ENCODE assay signal across 7 cellular contexts in genomic region chr1:40388456-40389233, GRCh38. TPM values are rescaled to one million over a fixed set of nuclear protein-coding genes. Genes with fewer than 3 reads are reported as not detected.
DNase-seq lines count a peak whose midpoint lies in the region; ATAC-seq and TF ChIP-seq lines count a peak whose summit lies in the region.
"Not testable (repeated sequence)": the region's sequence is repeated elsewhere in the genome, so short reads cannot be mapped to it uniquely, and the experiment has no call there.

No MANE protein-coding gene starts in this region.

- TF ChIP-seq EP300 in stomach (IDR thresholded peaks at IDR 0.05) = not testable (repeated sequence)

- H3K4me1 ChIP-seq in Peyer's patch (peaks cover 5 to 65% (median 41%) of the 10 kb centered on the region in 4 donors), right lobe of liver (peaks cover 0 to 91% (median 42%) of the 10 kb centered on the region in 4 donors), neural progenitor cell (peaks cover 31% of the 10 kb centered on the region), stomach (peaks cover 84 to 99% (median 95%) of the 10 kb centered on the region in 4 donors)

- H3K4me3 ChIP-seq in Peyer's patch = peak overlapping the region in 3 of 4 donors; percentile 13 to 30 (median 24)
- H3K4me3 ChIP-seq in right lobe of liver = peak overlapping the region in 2 of 3 donors; percentile 3 to 10
- not testable (repeated sequence) for H3K4me3 ChIP-seq in neural progenitor cell
- H3K4me3 ChIP-seq in stomach = peak overlapping the region in 1 of 4 donors; percentile 7

- not testable (repeated sequence) for H3K36me3 ChIP-seq in Peyer's patch, right lobe of liver, neural progenitor cell, stomach

- H3K27me3 Mint-ChIP-seq in activated CD8-positive, alpha-beta T cell treated with anti-CD3 and anti-CD28 coated beads for 36 hours; activated naive CD4-positive, alpha-beta T cell treated with anti-CD3 and anti-CD28 coated beads, Interleukin-2, amount 50 U/mL, for 24 hours; neural progenitor cell (ENCODE audit: insufficient read depth, low read depth): not testable (repeated sequence)

- H3K79me2 ChIP-seq in neural progenitor cell (ENCODE audit: low read depth) = not testable (repeated sequence)

- POLR2A ChIA-PET in activated CD8-positive, alpha-beta T cell treated with anti-CD3 and anti-CD28 coated beads for 36 hours (lab: Charles Lee) = interaction anchor here (0.5 to 16.6 kb wide), 10 partner anchors 4 to 73 kb away, joined by 3 to 278 read pairs (median 6); partner anchors contain the start of gene ZFP69B

- 90% methylated on average over 22 of the region's 28 CpGs for WGBS in right lobe of liver (ENCODE audit: insufficient coverage, low coverage, low lambda C conversion rate, missing lambda C conversion rate)
- WGBS in stomach, 5 donors = 78 to 89% (median 85%) methylated on average over 28 of the region's 28 CpGs

- not testable (repeated sequence) for H3K9me3 ChIP-seq in Peyer's patch; right lobe of liver; neural progenitor cell (ENCODE audit: low read depth); stomach

- H2AFZ ChIP-seq in neural progenitor cell (replicated peaks) = not testable (repeated sequence)

- H4K20me1 ChIP-seq in neural progenitor cell (ENCODE audit: low read depth) = not testable (repeated sequence)

- TF ChIP-seq CTCF in Peyer's patch (IDR thresholded peaks at IDR 0.05); activated CD8-positive, alpha-beta T cell treated with anti-CD3 and anti-CD28 coated beads for 36 hours (IDR thresholded peaks at IDR 0.05); right lobe of liver (IDR thresholded peaks at IDR 0.05); neural progenitor cell (IDR thresholded peaks at IDR 0.05); stomach (IDR thresholded peaks at IDR 0.05): not testable (repeated sequence)

- H3K27me3 ChIP-seq in Peyer's patch, right lobe of liver, neural progenitor cell, stomach: not testable (repeated sequence)

- H3F3A ChIP-seq in neural progenitor cell (ENCODE audit: low read depth) = peaks cover 15% of the 10 kb centered on the region

- peak in 1 of 3 donors; percentile 69 for DNase-seq in Peyer's patch
- DNase-seq in activated CD8-positive, alpha-beta T cell treated with anti-CD3 and anti-CD28 coated beads for 36 hours = peak; percentile 60
- peak; percentile 19 for DNase-seq in effector CD8-positive, alpha-beta T cell (lab: John Stamatoyannopoulos, UW)
- DNase-seq in right lobe of liver; neural progenitor cell (ENCODE audit: low spot score); stomach: not testable (repeated sequence)

- not testable (repeated sequence) for ATAC-seq in activated CD8-positive, alpha-beta T cell treated with anti-CD3 and anti-CD28 coated beads for 36 hours; right lobe of liver

- peak overlapping the region; percentile 83 for H3K4me3 Mint-ChIP-seq in activated CD8-positive, alpha-beta T cell treated with anti-CD3 and anti-CD28 coated beads for 36 hours
- peak overlapping the region; percentile 86 for H3K4me3 Mint-ChIP-seq in activated naive CD4-positive, alpha-beta T cell treated with anti-CD3 and anti-CD28 coated beads, Interleukin-2, amount 50 U/mL, for 24 hours
- not testable (repeated sequence) for H3K4me3 Mint-ChIP-seq in neural progenitor cell

- H3K36me3 Mint-ChIP-seq in activated CD8-positive, alpha-beta T cell treated with anti-CD3 and anti-CD28 coated beads for 36 hours (ENCODE audit: low read depth) = peaks cover 65% of the 10 kb centered on the region
- peaks cover 23% of the 10 kb centered on the region for H3K36me3 Mint-ChIP-seq in activated naive CD4-positive, alpha-beta T cell treated with anti-CD3 and anti-CD28 coated beads, Interleukin-2, amount 50 U/mL, for 24 hours
- peaks cover 14% of the 10 kb centered on the region for H3K36me3 Mint-ChIP-seq in neural progenitor cell

- CTCF ChIA-PET in activated CD8-positive, alpha-beta T cell treated with anti-CD3 and anti-CD28 coated beads for 36 hours (lab: Charles Lee) = interaction anchor here (0.8 to 3.8 kb wide), 8 partner anchors 10 to 236 kb away, joined by 3 to 27 read pairs (median 6); no protein-coding TSS in a partner anchor

- intact Hi-C loops in activated CD8-positive, alpha-beta T cell treated with anti-CD3 and anti-CD28 coated beads for 36 hours (cut with micrococcal nuclease); right lobe of liver (cut with DNase I); stomach (cut with DNase I; ENCODE audit: low total_unique reads): not testable (repeated sequence)

- not testable (repeated sequence) for H3K4me2 ChIP-seq in neural progenitor cell

- H3K4me1 Mint-ChIP-seq in activated CD8-positive, alpha-beta T cell treated with anti-CD3 and anti-CD28 coated beads for 36 hours (ENCODE audit: low read depth) = peaks cover 78% of the 10 kb centered on the region
- H3K4me1 Mint-ChIP-seq in activated naive CD4-positive, alpha-beta T cell treated with anti-CD3 and anti-CD28 coated beads, Interleukin-2, amount 50 U/mL, for 24 hours = peaks cover 88% of the 10 kb centered on the region
- H3K4me1 Mint-ChIP-seq in neural progenitor cell = peaks cover 21% of the 10 kb centered on the region

- peak overlapping the region; percentile 95 for H3K27ac Mint-ChIP-seq in activated CD8-positive, alpha-beta T cell treated with anti-CD3 and anti-CD28 coated beads for 36 hours
- peak overlapping the region; percentile 96 for H3K27ac Mint-ChIP-seq in activated naive CD4-positive, alpha-beta T cell treated with anti-CD3 and anti-CD28 coated beads, Interleukin-2, amount 50 U/mL, for 24 hours
- H3K27ac Mint-ChIP-seq in neural progenitor cell = peak overlapping the region; percentile 17

- peak overlapping the region; percentile 87 to 100 (median 90) for H3K27ac ChIP-seq in Peyer's patch
- H3K27ac ChIP-seq in right lobe of liver = peak overlapping the region; percentile 80 to 94 (median 81)
- H3K27ac ChIP-seq in neural progenitor cell = not testable (repeated sequence)
- H3K27ac ChIP-seq in stomach = peak overlapping the region in 4 of 5 donors; percentile 83 to 99 (median 88)

- peak in 1 of 2 donors; percentile 25 for TF ChIP-seq POLR2A in Peyer's patch (IDR thresholded peaks at IDR 0.05)
- not testable (repeated sequence) for TF ChIP-seq POLR2A in right lobe of liver (IDR thresholded peaks at IDR 0.05); stomach (IDR thresholded peaks at IDR 0.05)

- not testable (repeated sequence) for H3K9me3 Mint-ChIP-seq in activated CD8-positive, alpha-beta T cell treated with anti-CD3 and anti-CD28 coated beads for 36 hours; activated naive CD4-positive, alpha-beta T cell treated with anti-CD3 and anti-CD28 coated beads, Interleukin-2, amount 50 U/mL, for 24 hours; neural progenitor cell

- not testable (repeated sequence) for H3K9ac ChIP-seq in neural progenitor cell

RNA-seq across cellular contexts. Expression of gene SMAP2, which starts 15.1 kb away (rescaled TPM):
- total RNA-seq in Peyer's patch (100 to 1,000 TPM in 1 of 4 donors, 10 to 100 TPM in 3; 24.7 to 170 (median 33.7) TPM), right lobe of liver (10 to 100 TPM; 23.7 to 41.5 (median 36.2) TPM), neural progenitor cell (ENCODE audit: low replicate concordance) (9.4 and 11.7 TPM in 2 replicates), stomach (10 to 100 TPM; 21.6 to 58.0 (median 35.9) TPM)
- 100 to 1,000 TPM; 204 to 209 TPM for total RNA-seq in activated CD8-positive, alpha-beta T cell treated with anti-CD3 and anti-CD28 coated beads for 36 hours
- polyA plus RNA-seq in stomach = 10 to 100 TPM; 22.4 to 50.4 (median 27.8) TPM

Comparison
In these comparisons a context has a peak if more than half of its experiments do, and no peak if none do; other contexts are left out.
1. H3K27ac Mint-ChIP-seq: peak in every context shown above with its lines; median percentile 96 in activated naive CD4-positive, alpha-beta T cell treated with anti-CD3 and anti-CD28 coated beads, Interleukin-2, amount 50 U/mL, for 24 hours; 95 in activated CD8-positive, alpha-beta T cell treated with anti-CD3 and anti-CD28 coated beads for 36 hours; 17 in neural progenitor cell.